Comparison of ENCODE assay signal across 1 cellular context in the genomic region with DNA sequence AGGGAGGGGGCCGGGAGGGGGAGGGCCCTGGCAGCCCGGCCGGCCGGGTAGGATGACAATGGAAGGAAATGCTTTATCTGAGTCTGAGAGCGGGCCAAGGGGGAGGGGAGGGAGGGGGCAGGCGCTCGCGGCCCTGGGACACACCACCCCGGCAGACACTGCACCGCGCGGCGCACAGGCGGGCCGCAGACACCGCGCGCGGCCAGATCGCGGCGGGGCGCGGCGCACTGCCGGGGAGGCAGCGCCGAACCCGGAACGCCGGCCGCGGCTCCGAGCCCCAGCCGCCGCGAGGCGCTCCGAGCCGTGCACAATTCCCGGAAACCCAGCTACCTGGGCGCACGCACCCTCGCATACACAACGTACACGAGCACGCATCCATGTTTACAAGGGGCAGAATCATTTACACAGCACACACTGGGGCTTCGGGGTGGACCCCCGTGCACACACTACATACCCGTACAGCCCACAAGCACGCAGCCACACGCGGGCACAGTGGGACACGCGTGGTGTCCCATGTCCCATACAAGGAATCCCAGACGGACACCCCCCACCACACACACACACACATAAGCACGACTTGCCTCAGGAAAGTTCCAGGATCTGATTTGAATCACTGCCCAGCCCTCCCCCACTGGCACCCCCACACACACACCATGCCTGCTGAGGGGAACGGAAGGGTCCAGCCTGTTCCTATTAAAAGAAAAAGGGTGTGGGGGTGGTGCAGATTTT.
TF ChIP-seq lines count a peak whose summit lies in the region.

A gene (minus strand): TSS at position 2 of the 729 bp plus-strand sequence. CDS start 118 bp downstream, outside the sequence.

TF ChIP-seq in A549, 52 proteins besides CTCF, POLR2A, EP300 and RAD21 (continued from another document):
- TF ChIP-seq, protein P1, sequence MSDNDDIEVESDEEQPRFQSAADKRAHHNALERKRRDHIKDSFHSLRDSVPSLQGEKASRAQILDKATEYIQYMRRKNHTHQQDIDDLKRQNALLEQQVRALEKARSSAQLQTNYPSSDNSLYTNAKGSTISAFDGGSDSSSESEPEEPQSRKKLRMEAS (IDR thresholded peaks at IDR 0.05), result peak; percentile 81
- TF ChIP-seq SREBF2 (IDR thresholded peaks at IDR 0.05) (no peak), CHD2 (IDR thresholded peaks at IDR 0.05; ENCODE audit: low read length, partially characterized antibody) (no peak), ZC3H11A (IDR thresholded peaks at IDR 0.05) (no peak), FOXS1 (CRISPR knock-in tag; IDR thresholded peaks at IDR 0.05) (no peak), CBX8 (IDR thresholded peaks at IDR 0.05) (no peak), MAZ (IDR thresholded peaks at IDR 0.05; ENCODE audit: borderline replicate concordance, low read depth, low read length) (no peak), ZFP36 (IDR thresholded peaks at IDR 0.05; ENCODE audit: borderline replicate concordance, partially characterized antibody) (no peak), GATA3 (IDR thresholded peaks at IDR 0.05; ENCODE audit: borderline replicate concordance) (0 out of 2 replicates have a peak, but pooled peaks have one; percentile 60), HOXB13 (CRISPR knock-in tag; IDR thresholded peaks at IDR 0.05; ENCODE audit: low read depth) (peak; percentile 19; the same call in 1 of the 2 replicates)
